10 cellular contexts compared by ENCODE assay signal in genomic region chr6:56683882-56684281, GRCh38. TPM values are rescaled to one million over a fixed set of nuclear protein-coding genes. Genes with fewer than 3 reads are reported as not detected.
DNase-seq lines count a peak whose midpoint lies in the region; ATAC-seq, FAIRE-seq and TF ChIP-seq lines count a peak whose summit lies in the region.
"Had no signal": no experiment of that assay in that cellular context is flagged by ENCODE, and none has a peak within 500 bp of the region (broad histone marks: within the 10 kb centered on the region; RNA-seq: fewer than 3 reads in every experiment).

No MANE protein-coding gene starts in this region.

- H3K4me2 ChIP-seq in PC-3 (ENCODE audit: low read length), result peak overlapping the region; percentile 72

- POLR2A ChIA-PET in PC-3 (lab: Charles Lee; ENCODE audit: unreplicated experiment), result interaction anchor here (0.7 kb wide), 1 partner anchor 14 kb away, joined by 3 read pairs; no protein-coding TSS in a partner anchor

- DNase-seq in AG10803 (ENCODE audit: low read depth) (peak; percentile 94), PC-3 (peak; percentile 96), esophagus muscularis mucosa (ENCODE audit: extremely low spot score) (no peak), DMS79 treated with DMSO at 0.1 percent for 48 hours (lab: John Stamatoyannopoulos, UW) (no peak), activated gamma-delta T cell (lab: John Stamatoyannopoulos, UW) (no peak), iPS-NIHi7 (ENCODE audit: extremely low spot score) (no peak), frontal cortex (ENCODE audit: low spot score in 2 of 2) (no peak)
- DNase-seq: activated CD4-positive, alpha-beta T cell treated with anti-CD3 and anti-CD28 coated beads for 1 hour; DMS 273 treated with DMSO at 0.1 percent for 48 hours had no signal

- H3K27ac ChIP-seq in PC-3 (ENCODE audit: low read length), result peak overlapping the region; percentile 91
- peak overlapping the region; percentile 6 to 61 (median 37) for H3K27ac ChIP-seq in esophagus muscularis mucosa (replicated peaks in 1 of 4)
- peak overlapping the region; percentile 52 for H3K27ac ChIP-seq in muscle layer of duodenum (ENCODE audit: low read length)

- H3K9me3 ChIP-seq in PC-3 (ENCODE audit: low read length), result no peaks in the 10 kb centered on the region
- no peaks in the 10 kb centered on the region for H3K9me3 ChIP-seq in esophagus muscularis mucosa
- no peaks in the 10 kb centered on the region for H3K9me3 ChIP-seq in muscle layer of duodenum (ENCODE audit: control insufficient read depth in 1 of 2, low read length in 2 of 2)

- TF ChIP-seq EP300 in esophagus muscularis mucosa (IDR thresholded peaks at IDR 0.05), result no peak

- peaks cover 62% of the 10 kb centered on the region for H3K4me1 ChIP-seq in PC-3 (ENCODE audit: insufficient read depth, low read length)
- H3K4me1 ChIP-seq in esophagus muscularis mucosa, result peaks cover 24 to 60% (median 56%) of the 10 kb centered on the region in 4 donors
- H3K4me1 ChIP-seq in muscle layer of duodenum (ENCODE audit: control insufficient read depth in 1 of 2, insufficient read depth in 2 of 2, low read length in 2 of 2), result peaks cover 0 to 4% of the 10 kb centered on the region in 2 donors

- H4K20me1 ChIP-seq in PC-3 (ENCODE audit: low read length), result no peaks in the 10 kb centered on the region

- H3K9ac ChIP-seq in PC-3 (ENCODE audit: low read length), result peak overlapping the region; percentile 20

- CTCF ChIA-PET in PC-3 (lab: Charles Lee), result interaction anchor here (0.6 to 1.6 kb wide), 3 partner anchors 10 to 46 kb away, joined by 3 to 8 read pairs (median 4); no protein-coding TSS in a partner anchor

- intact Hi-C loops in PC-3 (cut with micrococcal nuclease) (loop anchor here (1.0 kb wide), 2 partner anchors 11 to 41 kb away; no protein-coding TSS in a partner anchor), esophagus muscularis mucosa (cut with DNase I) (no loop called here)

- peak; percentile 91 for ATAC-seq in PC-3

- H3K27me3 ChIP-seq in PC-3 (ENCODE audit: low read length) (no peaks in the 10 kb centered on the region), esophagus muscularis mucosa (no peaks in the 10 kb centered on the region), muscle layer of duodenum (ENCODE audit: low read depth, low read length) (no peaks in the 10 kb centered on the region)

- no peaks in the 10 kb centered on the region for H3F3A ChIP-seq in PC-3 (ENCODE audit: low read length, unreplicated experiment)

- TF ChIP-seq POLR2A in esophagus muscularis mucosa (IDR thresholded peaks at IDR 0.05; ENCODE audit: low read depth), result no peak

- no peak overlapping the region for H2AFZ ChIP-seq in PC-3 (ENCODE audit: low read length)

- FAIRE-seq in frontal cortex (lab: Jason Lieb, UNC), result no peak

- no peak for TF ChIP-seq CTCF in AG10803 (conservative IDR thresholded peaks at IDR 0.05; ENCODE audit: low read length)
- no peak for TF ChIP-seq CTCF in PC-3 (conservative IDR thresholded peaks at IDR 0.05; ENCODE audit: low read depth, low read length)
- no peak for TF ChIP-seq CTCF in esophagus muscularis mucosa (IDR thresholded peaks at IDR 0.05)

- H3K79me2 ChIP-seq in PC-3 (ENCODE audit: low read length), result peaks cover 46% of the 10 kb centered on the region

- H3K9me2 ChIP-seq in PC-3 (replicated peaks; ENCODE audit: low read length), result no peaks in the 10 kb centered on the region

- WGBS in esophagus muscularis mucosa, result 70% methylated on average over 1 of the region's 1 CpG

- H3K36me3 ChIP-seq in PC-3 (ENCODE audit: low read depth, low read length), result no peaks in the 10 kb centered on the region
- no peaks in the 10 kb centered on the region for H3K36me3 ChIP-seq in esophagus muscularis mucosa
- no peaks in the 10 kb centered on the region for H3K36me3 ChIP-seq in muscle layer of duodenum (ENCODE audit: control insufficient read depth in 1 of 2, insufficient read depth in 2 of 2, low read length in 2 of 2)

- no peak overlapping the region for H3K4me3 ChIP-seq in AG10803 (ENCODE audit: low read length)
- H3K4me3 ChIP-seq in PC-3 (ENCODE audit: low read length), result peak overlapping the region; percentile 48
- no peak overlapping the region for H3K4me3 ChIP-seq in esophagus muscularis mucosa
- no peak overlapping the region for H3K4me3 ChIP-seq in muscle layer of duodenum (ENCODE audit: low read depth in 1 of 2, low read length in 2 of 2)

- no TSS peak for BruUV-seq in PC-3 (replicated peaks; lab: Mats Ljungman, UMichigan)

RNA-seq across cellular contexts. Expression of gene DST, which starts 41.2 kb away (rescaled TPM):
- 81.5 and 90.8 TPM in 2 replicates for total RNA-seq in PC-3 (2014; rRNA removed)
- total RNA-seq in esophagus muscularis mucosa, result 100 to 1,000 TPM; 410 to 588 (median 521) TPM
- 188 TPM for total RNA-seq in frontal cortex

Comparison
In these comparisons a context has a peak if more than half of its experiments do, and no peak if none do; other contexts are left out.
1. DNase-seq: peak in AG10803 (single experiment) and PC-3 (single experiment); none in esophagus muscularis mucosa (single experiment), DMS79 treated with DMSO at 0.1 percent for 48 hours (single experiment), activated gamma-delta T cell (single experiment), iPS-NIHi7 (single experiment) and frontal cortex (0 of 2).
2. H3K27ac ChIP-seq: peak in every context shown above with its lines; median percentile 91 in PC-3; 52 in muscle layer of duodenum; 37 in esophagus muscularis mucosa.